8 cellular contexts compared by ENCODE assay signal in the genomic region with DNA sequence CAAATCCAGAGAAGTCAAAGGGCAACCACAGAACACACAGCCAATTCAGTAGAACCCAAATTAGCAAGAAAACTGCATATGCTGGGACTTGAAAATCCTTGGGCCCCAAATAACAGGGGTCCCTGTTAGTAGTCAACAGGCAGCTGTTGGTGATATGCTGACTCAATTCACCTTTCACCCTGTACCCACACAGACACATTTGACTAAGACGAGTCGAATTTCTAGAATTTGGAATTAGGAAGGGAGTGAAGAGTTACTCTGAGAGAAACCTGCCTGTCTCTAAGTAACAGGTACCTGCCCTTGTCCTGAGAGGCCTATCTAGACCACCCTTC. TPM values are rescaled to one million over a fixed set of nuclear protein-coding genes. Genes with fewer than 3 reads are reported as not detected.
DNase-seq lines count a peak whose midpoint lies in the region; ATAC-seq and TF ChIP-seq lines count a peak whose summit lies in the region.

No MANE protein-coding gene starts in this region.

- H3K4me3 ChIP-seq in CD8-positive, alpha-beta T cell (ENCODE audit: low read depth, low read length): peak overlapping the region; percentile 93
- H3K4me3 ChIP-seq in OCI-LY1 (ENCODE audit: low read depth, low read length, poor library complexity, severe bottlenecking) (peak overlapping the region; percentile 87), duodenal mucosa (ENCODE audit: low read depth in 1 of 2, low read length in 2 of 2) (peak overlapping the region; percentile 62 to 76), osteoblast (ENCODE audit: insufficient read depth, low read length) (peak overlapping the region; percentile 94)

- no peak for DNase-seq in CD8-positive, alpha-beta T cell
- DNase-seq in osteoblast (ENCODE audit: insufficient read length, low spot score, missing footprints): no peak
- DNase-seq in inferior parietal cortex (ENCODE audit: extremely low spot score): no peak
- DNase-seq in amygdala (lab: John Stamatoyannopoulos, UW): no peak
- no peak for DNase-seq in left lobe of liver (ENCODE audit: low spot score)
- DNase-seq in OCI-M2 (lab: John Stamatoyannopoulos, UW; ENCODE audit: unreplicated experiment): no peak

- H2AFZ ChIP-seq in OCI-LY1 (ENCODE audit: low read length) (no peak overlapping the region), osteoblast (ENCODE audit: low read length) (peak overlapping the region; percentile 83)

- H3K4me1 Mint-ChIP-seq in CD8-positive, alpha-beta T cell (ENCODE audit: low read depth): peaks cover 41% of the 10 kb centered on the region

- H3K9me3 ChIP-seq in CD8-positive, alpha-beta T cell (ENCODE audit: low read length): no peaks in the 10 kb centered on the region
- H3K9me3 ChIP-seq in OCI-LY1 (ENCODE audit: low read length): no peaks in the 10 kb centered on the region
- no peaks in the 10 kb centered on the region for H3K9me3 ChIP-seq in duodenal mucosa (ENCODE audit: control insufficient read depth in 1 of 2, low read length in 2 of 2)
- H3K9me3 ChIP-seq in osteoblast (ENCODE audit: low read depth, low read length): no peaks in the 10 kb centered on the region

- CTCF ChIA-PET in CD8-positive, alpha-beta T cell (lab: Charles Lee): interaction anchor here (14.0 kb wide), 1 partner anchor 21 kb away, joined by 147 read pairs; a partner anchor contains a TSS

- no peaks in the 10 kb centered on the region for H3K36me3 ChIP-seq in CD8-positive, alpha-beta T cell (ENCODE audit: insufficient read depth, low read length)
- H3K36me3 ChIP-seq in OCI-LY1 (ENCODE audit: insufficient read depth, low read length) (peaks cover 62% of the 10 kb centered on the region), duodenal mucosa (ENCODE audit: control insufficient read depth in 1 of 2, insufficient read depth in 2 of 2, low read length in 2 of 2) (peaks cover 5 to 28% of the 10 kb centered on the region in 2 donors), osteoblast (ENCODE audit: insufficient read depth, low read length) (peaks cover 27% of the 10 kb centered on the region)

- peaks cover 37% of the 10 kb centered on the region for H3K4me1 ChIP-seq in CD8-positive, alpha-beta T cell (ENCODE audit: insufficient read depth, low read length)
- H3K4me1 ChIP-seq in OCI-LY1 (ENCODE audit: insufficient read depth, low read length, severe bottlenecking) (peaks cover 30% of the 10 kb centered on the region), duodenal mucosa (ENCODE audit: control insufficient read depth in 1 of 2, insufficient read depth in 2 of 2, low read length in 2 of 2) (peaks cover 29 to 40% of the 10 kb centered on the region in 2 donors), osteoblast (ENCODE audit: insufficient read depth, low read length) (peaks cover 24% of the 10 kb centered on the region)

- no peaks in the 10 kb centered on the region for H3K27me3 ChIP-seq in CD8-positive, alpha-beta T cell (ENCODE audit: insufficient read depth, low read length)
- H3K27me3 ChIP-seq in OCI-LY1 (ENCODE audit: insufficient read depth, low read length): no peaks in the 10 kb centered on the region
- H3K27me3 ChIP-seq in duodenal mucosa (ENCODE audit: control insufficient read depth in 1 of 2, insufficient read depth in 2 of 2, low read length in 2 of 2): no peaks in the 10 kb centered on the region
- H3K27me3 ChIP-seq in osteoblast (ENCODE audit: insufficient read depth, low read length): no peaks in the 10 kb centered on the region

- H3K4me2 ChIP-seq in OCI-LY1 (ENCODE audit: low read length): peak overlapping the region; percentile 60
- H3K4me2 ChIP-seq in osteoblast (ENCODE audit: insufficient read depth, low read length): peak overlapping the region; percentile 74

- TF ChIP-seq CTCF in CD8-positive, alpha-beta T cell (IDR thresholded peaks at IDR 0.05): no peak
- TF ChIP-seq CTCF in OCI-LY1 (IDR thresholded peaks at IDR 0.05; ENCODE audit: low read length): no peak
- no peak for TF ChIP-seq CTCF in osteoblast (IDR thresholded peaks at IDR 0.05; ENCODE audit: extremely low read depth, low read depth, low read length)

- H3K9me3 Mint-ChIP-seq in CD8-positive, alpha-beta T cell: no peaks in the 10 kb centered on the region

- intact Hi-C loops in CD8-positive, alpha-beta T cell (cut with DNase I, micrococcal nuclease): loop anchor here (2.0 to 10.0 kb wide), 4 partner anchors 38 to 616 kb away; a partner anchor contains a TSS

- H3K27me3 Mint-ChIP-seq in CD8-positive, alpha-beta T cell (ENCODE audit: low read depth): no peaks in the 10 kb centered on the region

- H4K20me1 ChIP-seq in OCI-LY1 (ENCODE audit: insufficient read depth, low read length) (no peaks in the 10 kb centered on the region), osteoblast (ENCODE audit: insufficient read depth, low read length) (peaks cover 36% of the 10 kb centered on the region)

- H3K4me3 Mint-ChIP-seq in CD8-positive, alpha-beta T cell: peak overlapping the region; percentile 93

- H3K27ac Mint-ChIP-seq in CD8-positive, alpha-beta T cell: peak overlapping the region; percentile 97

- peak overlapping the region; percentile 94 for H3K27ac ChIP-seq in CD8-positive, alpha-beta T cell (ENCODE audit: low read depth, low read length)
- H3K27ac ChIP-seq in OCI-LY1 (ENCODE audit: low read depth, low read length, poor library complexity, severe bottlenecking): peak overlapping the region; percentile 89
- peak overlapping the region; percentile 26 for H3K27ac ChIP-seq in duodenal mucosa (ENCODE audit: low read depth, low read length)
- peak overlapping the region; percentile 96 for H3K27ac ChIP-seq in osteoblast (ENCODE audit: low read depth, low read length)

- H3K36me3 Mint-ChIP-seq in CD8-positive, alpha-beta T cell: peaks cover 23% of the 10 kb centered on the region

- POLR2A ChIA-PET in CD8-positive, alpha-beta T cell (lab: Charles Lee): interaction anchor here (1.6 to 2.9 kb wide), 2 partner anchors 22 to 24 kb away, joined by 6 to 27 read pairs; a partner anchor contains a TSS

- no peak for ATAC-seq in CD8-positive, alpha-beta T cell
- no peak for ATAC-seq in left lobe of liver

- H3K9me2 ChIP-seq in OCI-LY1 (ENCODE audit: low read depth, low read length): no peaks in the 10 kb centered on the region

- H3K9ac ChIP-seq in OCI-LY1 (ENCODE audit: low read length) (no peak overlapping the region; the same call in 1 of the 2 replicates), duodenal mucosa (ENCODE audit: low read depth in 1 of 2, low read length in 2 of 2) (peak overlapping the region in 1 of 2 donors; percentile 2)

- no peaks in the 10 kb centered on the region for H3F3A ChIP-seq in OCI-LY1 (ENCODE audit: insufficient read depth, low read length)

- peaks cover 35% of the 10 kb centered on the region for H3K79me2 ChIP-seq in OCI-LY1 (ENCODE audit: insufficient read depth, low read length)
- H3K79me2 ChIP-seq in osteoblast (ENCODE audit: insufficient read depth, low read length): peaks cover 55% of the 10 kb centered on the region

RNA-seq across cellular contexts. Expression of a gene that starts 0.8 kb away (rescaled TPM):
- 100 to 1,000 TPM; 219 to 231 TPM for total RNA-seq in CD8-positive, alpha-beta T cell
- total RNA-seq in osteoblast (241 and 267 TPM in 2 replicates), left lobe of liver (147 TPM)

RNA-seq across cellular contexts. Expression of a gene that starts 6.5 kb away (rescaled TPM):
- total RNA-seq in CD8-positive, alpha-beta T cell: 10 to 100 TPM; 15.2 to 19.4 TPM
- total RNA-seq in osteoblast: 10.9 and 11.5 TPM in 2 replicates
- 6.2 TPM for total RNA-seq in left lobe of liver

RNA-seq across cellular contexts. Expression of a gene that starts 23.1 kb away (rescaled TPM):
- 10 to 100 TPM; 15.1 to 16.4 TPM for total RNA-seq in CD8-positive, alpha-beta T cell
- total RNA-seq in osteoblast: 15.0 and 15.9 TPM in 2 replicates
- total RNA-seq in left lobe of liver: 17.6 TPM

RNA-seq across cellular contexts. Expression of a gene that starts 29.7 kb away (rescaled TPM):
- 10 to 100 TPM; 30.5 to 31.3 TPM for total RNA-seq in CD8-positive, alpha-beta T cell
- total RNA-seq in osteoblast: 130 and 140 TPM in 2 replicates
- 64.3 TPM for total RNA-seq in left lobe of liver

RNA-seq across cellular contexts. Expression of a gene that starts 42.4 kb away (rescaled TPM):
- total RNA-seq in CD8-positive, alpha-beta T cell: 1 to 10 TPM; 2.2 to 2.4 TPM
- total RNA-seq in osteoblast (31.1 and 32.1 TPM in 2 replicates), left lobe of liver (6.3 TPM)

Comparison
In these comparisons a context has a peak if more than half of its experiments do, and no peak if none do; other contexts are left out.
1. H3K27ac ChIP-seq: peak in every context shown above with its lines; median percentile 96 in osteoblast; 94 in CD8-positive, alpha-beta T cell; 89 in OCI-LY1; 26 in duodenal mucosa.